ENCODE assay signal across 17 cellular contexts in the genomic region with DNA sequence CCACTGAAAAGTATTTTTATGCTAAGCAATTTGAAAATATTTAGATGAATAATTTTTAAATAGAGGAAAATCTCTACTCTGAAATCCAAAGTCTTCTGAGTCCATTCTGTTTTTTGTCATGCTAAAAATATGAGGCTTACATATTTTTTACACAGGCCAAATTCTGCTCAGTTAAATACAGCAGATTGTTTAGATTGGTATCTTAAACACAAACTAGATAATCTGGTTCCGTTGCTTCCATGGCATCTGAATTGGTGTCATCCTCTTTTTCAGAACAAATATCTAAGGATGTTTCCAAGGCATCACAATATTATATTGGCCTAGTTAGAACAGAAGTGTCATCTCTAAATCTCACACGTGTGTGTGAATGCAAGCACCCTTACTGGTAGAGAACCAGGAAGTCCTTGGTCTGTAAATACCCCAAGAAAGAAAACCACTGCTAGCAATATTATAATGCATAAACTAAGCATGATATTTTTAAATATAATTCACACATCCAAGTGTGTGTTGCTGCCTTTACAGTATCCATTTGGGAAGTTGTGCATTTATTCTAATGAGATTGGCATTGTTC.
"Had no signal": no experiment of that assay in that cellular context is flagged by ENCODE, and none has a peak within 500 bp of the region (broad histone marks: within the 10 kb centered on the region; RNA-seq: fewer than 3 reads in every experiment).

No MANE protein-coding gene starts in this region.

- H3K4me3 ChIP-seq: colonic mucosa, esophagus squamous epithelium, gastrocnemius medialis, left ventricle myocardium inferior, pancreas, transverse colon had no signal

- ATAC-seq: activated T-helper 17 cell treated with anti-CD3 and anti-CD28 coated beads, Interleukin-2, amount 50 U/mL, for 72 hours; gastrocnemius medialis; pancreas; right cardiac atrium; stimulated activated naive B cell treated with anti-CD40 and anti-IgM and Interleukin-4, amounts not matched to agents 10 μg/mL and 1 μg/mL and 100 μg/mL, for 72 hours; WTC11 had no signal

- H3K27ac ChIP-seq: colonic mucosa, esophagus squamous epithelium, gastrocnemius medialis, left ventricle myocardium inferior, neutrophil, pancreas, transverse colon had no signal

- H3K36me3 ChIP-seq: colonic mucosa, esophagus squamous epithelium, gastrocnemius medialis, left ventricle myocardium inferior, neutrophil, pancreas, transverse colon had no signal

- H3K4me1 ChIP-seq: colonic mucosa, left ventricle myocardium inferior, pancreas had no signal

- H3K27me3 ChIP-seq: colonic mucosa, esophagus squamous epithelium, gastrocnemius medialis, neutrophil, pancreas, transverse colon had no signal

- DNase-seq: activated T-cell treated with anti-CD3 and anti-CD28 coated beads, Interleukin-2, amount 50 U/mL, for 1 hour; colonic mucosa; endodermal cell; esophagus squamous epithelium; gastrocnemius medialis; hippocampal formation; left ventricle myocardium inferior; mammary epithelial cell; midbrain; pancreas; right cardiac atrium; stimulated activated naive B cell treated with anti-CD40 and anti-IgM and Interleukin-4, amounts not matched to agents 10 μg/mL and 1 μg/mL and 100 μg/mL, for 72 hours; T-helper 9 cell; transverse colon had no signal

- H3K9me3 ChIP-seq: colonic mucosa, esophagus squamous epithelium, gastrocnemius medialis, left ventricle myocardium inferior, neutrophil, pancreas, transverse colon had no signal
